8 cellular contexts compared by ENCODE assay signal in genomic region chr11:65606876-65607613, GRCh38. TPM values are rescaled to one million over a fixed set of nuclear protein-coding genes. Genes with fewer than 3 reads are reported as not detected.
DNase-seq lines count a peak whose midpoint lies in the region; ATAC-seq and TF ChIP-seq lines count a peak whose summit lies in the region.

No MANE protein-coding gene starts in this region.

- DNase-seq in DMS53 (lab: John Stamatoyannopoulos, UW) (peak; percentile 90), RWPE1 (ENCODE audit: low spot score) (peak; percentile 90), erythroblast (lab: John Stamatoyannopoulos, UW) (peak; percentile 51 to 57), memory B cell (ENCODE audit: low spot score in 2 of 2) (no peak), thyroid gland (peak; percentile 94 to 97), DMS79 (lab: John Stamatoyannopoulos, UW) (no peak)
- no peak for DNase-seq in naive thymus-derived CD4-positive, alpha-beta T cell

- peak; percentile 43 for ATAC-seq in memory B cell (ENCODE audit: low read depth)
- ATAC-seq in naive thymus-derived CD4-positive, alpha-beta T cell = no peak
- no peak for ATAC-seq in HG03175 (IDR thresholded peaks at IDR 0.05; ENCODE audit: unreplicated experiment)

- H3K9me3 ChIP-seq in thyroid gland = no peaks in the 10 kb centered on the region
- H3K9me3 ChIP-seq in naive thymus-derived CD4-positive, alpha-beta T cell (ENCODE audit: control insufficient read depth in 2 of 3, low read length in 3 of 3) = no peaks in the 10 kb centered on the region

- 30 to 55% methylated on average over 51 to 62 of the region's 67 CpGs for WGBS in thyroid gland, 2 donors

- POLR2A ChIA-PET in RWPE1 (lab: Yijun Ruan, JAX; ENCODE audit: low non-redundant PET) = interaction anchor here (0.6 kb wide), 1 partner anchor 16 kb away, joined by 3 read pairs; no protein-coding TSS in a partner anchor
- POLR2A ChIA-PET in naive thymus-derived CD4-positive, alpha-beta T cell (lab: Charles Lee) = no interaction called here

- no peaks in the 10 kb centered on the region for H3K9me3 Mint-ChIP-seq in memory B cell
- H3K9me3 Mint-ChIP-seq in naive thymus-derived CD4-positive, alpha-beta T cell = peaks cover 0 to 2% (median 0%) of the 10 kb centered on the region in 11 donors

- H3K4me1 ChIP-seq in thyroid gland = peaks cover 10 to 42% of the 10 kb centered on the region in 2 donors
- peaks cover 17 to 29% of the 10 kb centered on the region in 2 donors for H3K4me1 ChIP-seq in naive thymus-derived CD4-positive, alpha-beta T cell (ENCODE audit: control insufficient read depth in 2 of 2, insufficient read depth in 2 of 2, low read length in 2 of 2)

- H3K4me3 ChIP-seq in thyroid gland (replicated peaks in 1 of 3) = peak overlapping the region in 1 of 3 donors; percentile 15
- no peak overlapping the region for H3K4me3 ChIP-seq in naive thymus-derived CD4-positive, alpha-beta T cell (ENCODE audit: low read length)

- no peak overlapping the region for H3K4me3 Mint-ChIP-seq in memory B cell
- no peak overlapping the region for H3K4me3 Mint-ChIP-seq in naive thymus-derived CD4-positive, alpha-beta T cell

- H3K36me3 Mint-ChIP-seq in memory B cell = peaks cover 17% of the 10 kb centered on the region
- peaks cover 0 to 14% (median 4%) of the 10 kb centered on the region in 5 donors for H3K36me3 Mint-ChIP-seq in naive thymus-derived CD4-positive, alpha-beta T cell

- no peaks in the 10 kb centered on the region for H3K27me3 ChIP-seq in thyroid gland
- H3K27me3 ChIP-seq in naive thymus-derived CD4-positive, alpha-beta T cell (ENCODE audit: control insufficient read depth in 2 of 2, insufficient read depth in 2 of 2, low read length in 2 of 2) = no peaks in the 10 kb centered on the region

- CTCF ChIA-PET in RWPE1 (lab: Yijun Ruan, JAX) = interaction anchor here (0.6 to 3.7 kb wide), 4 partner anchors 14 to 798 kb away, joined by 3 to 16 read pairs (median 3); no protein-coding TSS in a partner anchor
- CTCF ChIA-PET in naive thymus-derived CD4-positive, alpha-beta T cell (lab: Charles Lee) = no interaction called here

- H3K27ac ChIP-seq in RWPE1 (peak overlapping the region; percentile 93), thyroid gland (peak overlapping the region; percentile 49 to 80 (median 78))
- H3K27ac ChIP-seq in naive thymus-derived CD4-positive, alpha-beta T cell (ENCODE audit: low read depth, low read length) = no peak overlapping the region

- no peak overlapping the region for H3K27ac Mint-ChIP-seq in memory B cell
- no peak overlapping the region for H3K27ac Mint-ChIP-seq in naive thymus-derived CD4-positive, alpha-beta T cell

- TF ChIP-seq CTCF in RWPE1 (conservative IDR thresholded peaks at IDR 0.05; ENCODE audit: low read depth) (no peak), thyroid gland (IDR thresholded peaks at IDR 0.05) (no peak)

- no peaks in the 10 kb centered on the region for H3K27me3 Mint-ChIP-seq in memory B cell
- no peaks in the 10 kb centered on the region for H3K27me3 Mint-ChIP-seq in naive thymus-derived CD4-positive, alpha-beta T cell

- TF ChIP-seq POLR2A in erythroblast (IDR thresholded peaks at IDR 0.05; ENCODE audit: low read length) (no peak), thyroid gland (IDR thresholded peaks at IDR 0.05) (peak in 1 of 2 donors; percentile 12)

- intact Hi-C loops in thyroid gland (cut with DNase I) = no loop called here
- intact Hi-C loops in naive thymus-derived CD4-positive, alpha-beta T cell (cut with micrococcal nuclease) = no loop called here

- peaks cover 30% of the 10 kb centered on the region for H3K4me1 Mint-ChIP-seq in memory B cell
- peaks cover 18 to 36% (median 32%) of the 10 kb centered on the region in 7 donors for H3K4me1 Mint-ChIP-seq in naive thymus-derived CD4-positive, alpha-beta T cell

- H3K36me3 ChIP-seq in thyroid gland = peaks cover 25% of the 10 kb centered on the region in 2 donors
- H3K36me3 ChIP-seq in naive thymus-derived CD4-positive, alpha-beta T cell (ENCODE audit: control insufficient read depth in 2 of 3, insufficient read depth in 3 of 3, low read length in 3 of 3) = peaks cover 0 to 79% (median 6%) of the 10 kb centered on the region in 3 experiments

RNA-seq across cellular contexts. Expression of gene MAP3K11, which starts 7.0 kb away (rescaled TPM):
- total RNA-seq in thyroid gland = 10 to 100 TPM; 43.1 to 67.8 (median 51.3) TPM
- 10 to 100 TPM; 63.3 to 91.1 (median 88.2) TPM for total RNA-seq in naive thymus-derived CD4-positive, alpha-beta T cell
- 10 to 100 TPM; 12.1 to 21.6 TPM for polyA plus RNA-seq in naive thymus-derived CD4-positive, alpha-beta T cell

RNA-seq across cellular contexts. Expression of gene PCNX3, which starts 8.5 kb away (rescaled TPM):
- 10 to 100 TPM; 18.9 to 54.2 (median 47.0) TPM for total RNA-seq in thyroid gland
- total RNA-seq in naive thymus-derived CD4-positive, alpha-beta T cell = 10 to 100 TPM; 50.4 to 64.9 (median 56.6) TPM
- 1 to 10 TPM; 2.2 to 7.9 TPM for polyA plus RNA-seq in naive thymus-derived CD4-positive, alpha-beta T cell

RNA-seq across cellular contexts. Expression of gene KCNK7, which starts 11.4 kb away (rescaled TPM):
- total RNA-seq in thyroid gland = 1 to 10 TPM in 1 of 4 donors, not detected in 3; 1.2 TPM
- 1 to 10 TPM; 2.1 to 9.2 (median 4.8) TPM for total RNA-seq in naive thymus-derived CD4-positive, alpha-beta T cell
- under 1 TPM in 1 of 2 donors, not detected in 1; 0.25 TPM for polyA plus RNA-seq in naive thymus-derived CD4-positive, alpha-beta T cell

RNA-seq across cellular contexts. Expression of gene SIPA1, which starts 30.9 kb away (rescaled TPM):
- 10 to 100 TPM; 19.2 to 40.6 (median 32.7) TPM for total RNA-seq in thyroid gland
- 100 to 1,000 TPM; 145 to 249 (median 198) TPM for total RNA-seq in naive thymus-derived CD4-positive, alpha-beta T cell
- 100 to 1,000 TPM in 1 of 2 donors, 10 to 100 TPM in 1; 90.3 to 184 TPM for polyA plus RNA-seq in naive thymus-derived CD4-positive, alpha-beta T cell

RNA-seq across cellular contexts. Expression of gene EHBP1L1, which starts 31.2 kb away (rescaled TPM):
- 10 to 100 TPM in 2 of 4 donors, 1 to 10 TPM in 2; 8.6 to 18.8 (median 12.0) TPM for total RNA-seq in thyroid gland
- 100 to 1,000 TPM; 108 to 207 (median 128) TPM for total RNA-seq in naive thymus-derived CD4-positive, alpha-beta T cell
- polyA plus RNA-seq in naive thymus-derived CD4-positive, alpha-beta T cell = 10 to 100 TPM; 12.3 to 14.2 TPM

Comparison
In these comparisons a context has a peak if more than half of its experiments do, and no peak if none do; other contexts are left out.
1. DNase-seq: peak in DMS53 (single experiment), RWPE1 (single experiment), erythroblast (2 of 2) and thyroid gland (2 of 2); none in memory B cell (0 of 2), naive thymus-derived CD4-positive, alpha-beta T cell (0 of 9) and DMS79 (single experiment).